Comparison of ENCODE assay signal across 8 cellular contexts in the genomic region with DNA sequence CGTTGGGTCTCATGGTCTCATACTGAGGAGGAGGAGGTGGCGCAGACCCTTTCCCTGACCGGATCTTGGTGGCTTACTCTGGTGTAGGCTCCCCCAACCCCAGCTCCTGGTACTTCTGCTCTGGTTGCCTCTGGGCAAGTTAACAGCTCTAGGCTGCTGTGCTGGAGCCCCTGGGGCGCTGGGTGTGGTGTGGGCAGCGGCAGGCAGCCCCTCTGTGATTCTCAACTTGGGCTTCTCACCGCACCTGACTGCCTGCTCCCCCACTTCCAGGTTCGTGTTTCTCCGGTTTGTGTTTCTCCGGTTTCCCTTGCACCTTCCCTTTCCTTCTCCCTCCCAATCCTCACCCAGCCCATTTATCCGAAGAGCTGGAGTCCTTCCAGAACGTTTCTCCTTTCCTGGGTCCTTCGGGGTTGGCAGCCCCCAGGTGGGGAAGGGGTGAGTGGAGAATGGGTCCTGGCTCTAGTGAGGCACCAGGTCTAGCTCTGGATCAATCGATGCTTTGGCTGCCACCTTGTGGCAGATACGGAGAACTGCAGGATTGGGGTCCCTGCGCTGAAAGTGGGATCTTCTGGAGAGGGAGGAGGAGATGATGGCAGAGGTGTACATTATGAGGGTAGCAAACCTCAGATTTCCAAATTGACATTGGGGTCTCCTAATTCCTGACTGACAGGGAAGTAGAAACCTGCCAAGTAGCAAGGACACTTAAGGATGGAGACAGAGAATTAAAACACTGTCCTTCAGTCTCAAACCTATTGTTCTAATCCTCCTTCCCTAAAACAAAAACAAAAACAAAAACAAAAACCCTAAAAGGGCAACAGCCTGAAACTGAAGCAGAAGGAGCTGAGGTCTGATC.
DNase-seq lines count a peak whose midpoint lies in the region; ATAC-seq and TF ChIP-seq lines count a peak whose summit lies in the region.

No MANE protein-coding gene starts in this region.

- peak; percentile 98 for TF ChIP-seq CTCF in WI38 (IDR thresholded peaks at IDR 0.05; ENCODE audit: low read depth, low read length)

- ATAC-seq in GM21619 (IDR thresholded peaks at IDR 0.05; ENCODE audit: unreplicated experiment) (peak; percentile 52), GM18868 (IDR thresholded peaks at IDR 0.05; ENCODE audit: unreplicated experiment) (no peak)

- DNase-seq in AML-193 (lab: John Stamatoyannopoulos, UW), result peak; percentile 36 to 47
- peak; percentile 49 for DNase-seq in NCI-H2029 treated with DMSO at 0.1 percent for 48 hours (lab: John Stamatoyannopoulos, UW)
- peak; percentile 59 for DNase-seq in central memory CD4-positive, alpha-beta T cell
- DNase-seq in kidney tubule cell (ENCODE audit: low spot score), result peak; percentile 65
- DNase-seq in stimulated activated CD4-positive, alpha-beta T cell treated with anti-CD3 and anti-CD28 coated beads, Interleukin-4, amount 100 ng/mL, for 48 hours (ENCODE audit: low read depth in 2 of 2), result peak; percentile 34 to 37

- no peak overlapping the region for H3K4me3 ChIP-seq in WI38 (ENCODE audit: low read depth, low read length)
